Comparison of ENCODE assay signal across 8 cellular contexts in the genomic region with DNA sequence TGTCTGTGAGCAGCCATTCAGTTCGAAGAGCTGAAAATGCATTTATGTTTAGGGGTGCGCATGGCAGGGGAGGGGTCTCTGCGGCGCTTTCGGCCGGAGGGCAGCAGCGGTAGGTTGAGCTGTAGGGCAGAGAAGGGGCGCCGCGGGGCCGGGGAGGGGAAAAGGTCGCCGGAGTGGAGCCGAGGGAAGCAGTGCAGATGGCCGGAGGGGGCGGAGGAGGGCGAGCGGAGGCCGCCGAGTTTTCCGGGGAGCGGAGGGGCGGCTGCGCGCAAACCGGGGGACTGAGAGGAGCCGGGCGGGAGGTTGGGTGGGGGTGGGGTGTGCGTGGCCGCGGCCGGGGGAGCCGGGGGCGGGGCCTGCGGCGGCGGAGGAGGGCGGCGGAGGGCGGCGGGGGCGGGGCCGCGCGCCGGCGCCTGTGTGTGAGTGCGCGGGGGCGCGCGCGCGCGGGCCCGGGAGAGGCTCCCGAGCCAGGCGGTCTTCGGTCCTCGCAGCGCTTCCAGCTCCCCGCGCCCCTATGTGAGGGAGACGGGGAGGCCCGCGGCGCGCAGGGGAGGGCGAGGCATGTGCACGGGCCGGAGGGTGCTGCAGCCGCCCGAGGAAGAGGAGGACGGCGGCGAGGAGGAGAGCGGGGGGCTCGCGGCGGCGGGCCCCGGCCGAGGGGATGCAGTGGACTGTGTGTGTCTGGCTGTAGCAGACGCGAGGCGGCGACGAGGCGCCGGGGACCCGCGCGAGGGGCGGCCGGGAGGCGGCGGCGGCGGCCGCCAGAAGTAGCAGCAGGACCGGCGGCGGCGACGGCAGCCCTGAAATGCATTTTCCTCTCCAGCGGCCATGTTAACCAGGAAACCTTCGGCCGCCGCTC. TPM values are rescaled to one million over a fixed set of nuclear protein-coding genes. Genes with fewer than 3 reads are reported as not detected.
DNase-seq lines count a peak whose midpoint lies in the region; ATAC-seq lines count a peak whose summit lies in the region.

TSS of gene DYRK2 (plus strand) at position 440 of the 859 bp plus-strand sequence. CDS start at position 829, 389 bp downstream.

- peak; percentile 88 for DNase-seq in 8988T
- peak; percentile 45 for DNase-seq in NCI-H2196 treated with DMSO at 0.1 percent for 48 hours (lab: John Stamatoyannopoulos, UW; ENCODE audit: unreplicated experiment)
- peak; percentile 58 for DNase-seq in activated CD4-positive, alpha-beta T cell treated with anti-CD3 and anti-CD28 coated beads for 24 hours (ENCODE audit: low read depth in 2 of 2)
- DNase-seq in left colon: peak; percentile 77 to 89
- DNase-seq in stimulated activated CD4-positive, alpha-beta T cell treated with anti-CD3 and anti-CD28 coated beads, Interleukin-1b, Interleukin-23, amount 100 ng/mL, for 48 hours: peak; percentile 62

- peak; percentile 67 for ATAC-seq in GM18502 (IDR thresholded peaks at IDR 0.05; ENCODE audit: poor library complexity, unreplicated experiment)
- ATAC-seq in HG02938 (IDR thresholded peaks at IDR 0.05; ENCODE audit: unreplicated experiment): peak; percentile 31
- peak; percentile 56 for ATAC-seq in left colon

- intact Hi-C loops in left colon (cut with DNase I, micrococcal nuclease): loop anchor here in 1 of 2 donors (10.0 kb wide), 1 partner anchor 204 kb away; no protein-coding TSS in a partner anchor

- H3K27ac ChIP-seq in cingulate gyrus (ENCODE audit: low read depth, low read length): peak within 1 kb of the TSS; percentile 72

RNA-seq across cellular contexts. Expression of gene DYRK2, which starts in this region (rescaled TPM):
- total RNA-seq in left colon: 100 to 1,000 TPM in 1 of 2 donors, 10 to 100 TPM in 1; 98.5 to 144 TPM

Comparison
In these comparisons a context has a peak if more than half of its experiments do, and no peak if none do; other contexts are left out.
1. Peak in every context shown above with its lines: DNase-seq, ATAC-seq and H3K27ac ChIP-seq.